8 cellular contexts compared by ENCODE assay signal in genomic region chr6:52389264-52389625, GRCh38. TPM values are rescaled to one million over a fixed set of nuclear protein-coding genes. Genes with fewer than 3 reads are reported as not detected.
DNase-seq lines count a peak whose midpoint lies in the region; ATAC-seq and TF ChIP-seq lines count a peak whose summit lies in the region.

No MANE protein-coding gene starts in this region.

- no peaks in the 10 kb centered on the region for H3K9me2 ChIP-seq in SU-DHL-6 (replicated peaks; ENCODE audit: insufficient read depth, low read length)

- H3K9me3 ChIP-seq in SU-DHL-6 (ENCODE audit: insufficient read depth, low read length): no peaks in the 10 kb centered on the region

- H3K4me2 ChIP-seq in SU-DHL-6 (ENCODE audit: low read depth, low read length, poor library complexity, severe bottlenecking): peak overlapping the region; percentile 65

- POLR2A ChIA-PET in activated CD4-positive, alpha-beta T cell treated with anti-CD3 and anti-CD28 coated beads, Interleukin-2, amount 10 ng/mL, durations not matched to agents 7 days and 5 days (lab: Charles Lee): interaction anchor here (0.5 to 0.6 kb wide), 2 partner anchors 27 to 147 kb away, joined by 4 to 5 read pairs; partner anchors contain the start of gene PAQR8

- no peaks in the 10 kb centered on the region for H3K36me3 ChIP-seq in SU-DHL-6 (ENCODE audit: low read length)

- no peaks in the 10 kb centered on the region for H3K79me2 ChIP-seq in SU-DHL-6 (ENCODE audit: insufficient read depth, low read length)

- H3K4me1 Mint-ChIP-seq in activated CD4-positive, alpha-beta T cell treated with anti-CD3 and anti-CD28 coated beads, Interleukin-2, amount 10 ng/mL, durations not matched to agents 7 days and 5 days: peaks cover 76% of the 10 kb centered on the region

- H3K36me3 Mint-ChIP-seq in activated CD4-positive, alpha-beta T cell treated with anti-CD3 and anti-CD28 coated beads, Interleukin-2, amount 10 ng/mL, durations not matched to agents 7 days and 5 days (ENCODE audit: low read depth): peaks cover 48% of the 10 kb centered on the region

- no peaks in the 10 kb centered on the region for H3K27me3 ChIP-seq in SU-DHL-6 (ENCODE audit: low read length)

- peak overlapping the region; percentile 52; the same call in 1 of the 2 replicates for H3K9ac ChIP-seq in SU-DHL-6 (ENCODE audit: low read length)

- H3K27ac Mint-ChIP-seq in activated CD4-positive, alpha-beta T cell treated with anti-CD3 and anti-CD28 coated beads, Interleukin-2, amount 10 ng/mL, durations not matched to agents 7 days and 5 days: peak overlapping the region; percentile 95

- CTCF ChIA-PET in activated CD4-positive, alpha-beta T cell treated with anti-CD3 and anti-CD28 coated beads, Interleukin-2, amount 10 ng/mL, durations not matched to agents 7 days and 5 days (lab: Charles Lee): interaction anchor here (0.9 to 3.8 kb wide), 6 partner anchors 10 to 104 kb away, joined by 3 to 22 read pairs (median 10); partner anchors contain the start of genes MCM3 and PAQR8

- no peak overlapping the region for H3K4me3 ChIP-seq in SU-DHL-6 (ENCODE audit: insufficient read depth, low read length, poor library complexity, severe bottlenecking)
- no peak overlapping the region for H3K4me3 ChIP-seq in fibroblast of villous mesenchyme (ENCODE audit: low read depth, low read length)

- peak overlapping the region; percentile 65 for H3K4me3 Mint-ChIP-seq in activated CD4-positive, alpha-beta T cell treated with anti-CD3 and anti-CD28 coated beads, Interleukin-2, amount 10 ng/mL, durations not matched to agents 7 days and 5 days

- no peak for DNase-seq in activated CD4-positive, alpha-beta T cell treated with anti-CD3 and anti-CD28 coated beads, Interleukin-2, amount 10 ng/mL, durations not matched to agents 7 days and 5 days
- DNase-seq in activated CD4-positive, alpha-beta T cell treated with anti-CD3 and anti-CD28 coated beads for 1 hour: no peak
- peak; percentile 12 for DNase-seq in fibroblast of villous mesenchyme (ENCODE audit: low read depth)
- no peak for DNase-seq in NCI-H774 (lab: John Stamatoyannopoulos, UW)
- DNase-seq in COR-L47 (lab: John Stamatoyannopoulos, UW): no peak

- TF ChIP-seq CTCF in SU-DHL-6 (IDR thresholded peaks at IDR 0.05; ENCODE audit: insufficient read depth, low read length, poor library complexity, severe bottlenecking) (no peak), fibroblast of villous mesenchyme (IDR thresholded peaks at IDR 0.05; ENCODE audit: insufficient read depth, low read depth, low read length) (no peak)

- H3K27ac ChIP-seq in SU-DHL-6 (ENCODE audit: low read depth, low read length) (peak overlapping the region; percentile 80), temporal lobe (ENCODE audit: low read depth, low read length) (peak overlapping the region; percentile 90)

- no peaks in the 10 kb centered on the region for H4K20me1 ChIP-seq in SU-DHL-6 (ENCODE audit: low read depth, low read length)

- peak overlapping the region; percentile 58 for H2AFZ ChIP-seq in SU-DHL-6 (ENCODE audit: low read depth, low read length, severe bottlenecking)

- no peaks in the 10 kb centered on the region for H3K27me3 Mint-ChIP-seq in activated CD4-positive, alpha-beta T cell treated with anti-CD3 and anti-CD28 coated beads, Interleukin-2, amount 10 ng/mL, durations not matched to agents 7 days and 5 days

- ATAC-seq in GM19023 (IDR thresholded peaks at IDR 0.05; ENCODE audit: unreplicated experiment): no peak

- peaks cover 24% of the 10 kb centered on the region for H3F3A ChIP-seq in SU-DHL-6 (ENCODE audit: insufficient read depth)

- peaks cover 17% of the 10 kb centered on the region for H3K9me3 Mint-ChIP-seq in activated CD4-positive, alpha-beta T cell treated with anti-CD3 and anti-CD28 coated beads, Interleukin-2, amount 10 ng/mL, durations not matched to agents 7 days and 5 days

RNA-seq across cellular contexts. Expression of gene PAQR8, which starts 27.3 kb away (rescaled TPM):
- total RNA-seq in activated CD4-positive, alpha-beta T cell treated with anti-CD3 and anti-CD28 coated beads, Interleukin-2, amount 10 ng/mL, durations not matched to agents 7 days and 5 days: 10 to 100 TPM; 21.2 to 22.8 TPM
- total RNA-seq in fibroblast of villous mesenchyme: 3.2 and 4.7 TPM in 2 replicates
- 13.8 TPM for total RNA-seq in temporal lobe

RNA-seq across cellular contexts. Expression of gene EFHC1, which starts 30.9 kb away (rescaled TPM):
- 1 to 10 TPM; 2.3 to 3.6 TPM for total RNA-seq in activated CD4-positive, alpha-beta T cell treated with anti-CD3 and anti-CD28 coated beads, Interleukin-2, amount 10 ng/mL, durations not matched to agents 7 days and 5 days
- total RNA-seq in fibroblast of villous mesenchyme: 15.8 and 21.6 TPM in 2 replicates
- total RNA-seq in temporal lobe: 25.6 TPM
